In genomic region chr18:26547302-26548143, GRCh38 we compare ENCODE assay signal across 8 cellular contexts. TPM values are rescaled to one million over a fixed set of nuclear protein-coding genes. Genes with fewer than 3 reads are reported as not detected.
DNase-seq lines count a peak whose midpoint lies in the region; ATAC-seq and TF ChIP-seq lines count a peak whose summit lies in the region.

No MANE protein-coding gene starts in this region.

- DNase-seq in CD14-positive monocyte (ENCODE audit: low spot score): no peak
- peak; percentile 36 for DNase-seq in activated T-cell treated with anti-CD3 and anti-CD28 coated beads for 1 hour (ENCODE audit: low read depth)
- no peak for DNase-seq in cortex of kidney (lab: John Stamatoyannopoulos, UW)

- H3K4me3 Mint-ChIP-seq in CD14-positive monocyte: peak overlapping the region; percentile 79 to 86
- H3K4me3 Mint-ChIP-seq in stimulated activated memory B cell treated with anti-CD40 and anti-IgM and Interleukin-4, amounts not matched to agents 10 μg/mL and 1 μg/mL and 100 μg/mL, for 72 hours: peak overlapping the region; percentile 93

- H3K36me3 ChIP-seq in HUES6 (ENCODE audit: control insufficient read depth, insufficient read depth, low read length): no peaks in the 10 kb centered on the region
- no peaks in the 10 kb centered on the region for H3K36me3 ChIP-seq in esophagus (ENCODE audit: control insufficient read depth in 2 of 2, insufficient read depth in 2 of 2, low read length in 1 of 2)
- no peaks in the 10 kb centered on the region for H3K36me3 ChIP-seq in mucosa of rectum (ENCODE audit: control insufficient read depth in 2 of 2, insufficient read depth in 2 of 2, low read length in 2 of 2)

- H3K27ac Mint-ChIP-seq in CD14-positive monocyte: no peak overlapping the region
- peak overlapping the region; percentile 88 for H3K27ac Mint-ChIP-seq in stimulated activated memory B cell treated with anti-CD40 and anti-IgM and Interleukin-4, amounts not matched to agents 10 μg/mL and 1 μg/mL and 100 μg/mL, for 72 hours

- H3K27me3 Mint-ChIP-seq in CD14-positive monocyte (ENCODE audit: low read depth in 3 of 3): peaks cover 40 to 57% (median 55%) of the 10 kb centered on the region in 3 donors
- peaks cover 30% of the 10 kb centered on the region for H3K27me3 Mint-ChIP-seq in stimulated activated memory B cell treated with anti-CD40 and anti-IgM and Interleukin-4, amounts not matched to agents 10 μg/mL and 1 μg/mL and 100 μg/mL, for 72 hours

- peaks cover 36% of the 10 kb centered on the region for H3K4me1 Mint-ChIP-seq in CD14-positive monocyte
- peaks cover 58% of the 10 kb centered on the region for H3K4me1 Mint-ChIP-seq in stimulated activated memory B cell treated with anti-CD40 and anti-IgM and Interleukin-4, amounts not matched to agents 10 μg/mL and 1 μg/mL and 100 μg/mL, for 72 hours

- H3K4me1 ChIP-seq in HUES6 (ENCODE audit: control insufficient read depth, insufficient read depth, low read length) (peaks cover 36% of the 10 kb centered on the region), esophagus (ENCODE audit: control insufficient read depth in 2 of 2, insufficient read depth in 2 of 2, low read length in 1 of 2) (peaks cover 8 to 17% of the 10 kb centered on the region in 2 donors), mucosa of rectum (ENCODE audit: control insufficient read depth in 2 of 2, insufficient read depth in 2 of 2, low read length in 2 of 2) (peaks cover 17 to 23% of the 10 kb centered on the region in 2 donors)

- TF ChIP-seq CTCF in CD14-positive monocyte (IDR thresholded peaks at IDR 0.05): peak; percentile 37

- peak overlapping the region; percentile 72 for H3K9ac ChIP-seq in HUES6 (ENCODE audit: low read length)
- peak overlapping the region in 1 of 2 donors; percentile 70 for H3K9ac ChIP-seq in mucosa of rectum (ENCODE audit: low read depth in 1 of 2, low read length in 2 of 2)

- ATAC-seq in GM21360 (IDR thresholded peaks at IDR 0.05; ENCODE audit: unreplicated experiment): peak; percentile 46
- peak; percentile 82 for ATAC-seq in stimulated activated memory B cell treated with anti-CD40 and anti-IgM and Interleukin-4, amounts not matched to agents 10 μg/mL and 1 μg/mL and 100 μg/mL, for 72 hours

- H3K9me3 Mint-ChIP-seq in CD14-positive monocyte: peaks cover 2 to 22% (median 5%) of the 10 kb centered on the region in 7 donors
- H3K9me3 Mint-ChIP-seq in stimulated activated memory B cell treated with anti-CD40 and anti-IgM and Interleukin-4, amounts not matched to agents 10 μg/mL and 1 μg/mL and 100 μg/mL, for 72 hours: no peaks in the 10 kb centered on the region

- H3K27me3 ChIP-seq in HUES6 (ENCODE audit: control insufficient read depth, insufficient read depth, low read length): peaks cover 63% of the 10 kb centered on the region
- H3K27me3 ChIP-seq in esophagus (ENCODE audit: control insufficient read depth in 1 of 2, insufficient read depth in 2 of 2, low read length in 2 of 2): no peaks in the 10 kb centered on the region
- H3K27me3 ChIP-seq in mucosa of rectum (ENCODE audit: control insufficient read depth in 2 of 2, insufficient read depth in 2 of 2, low read length in 2 of 2): peaks cover 13 to 19% of the 10 kb centered on the region in 2 donors

- H3K27ac ChIP-seq in HUES6 (ENCODE audit: low read depth, low read length) (no peak overlapping the region), esophagus (ENCODE audit: low read depth in 2 of 2, low read length in 1 of 2) (peak overlapping the region; percentile 88 to 98), mucosa of rectum (ENCODE audit: low read depth in 2 of 2, low read length in 2 of 2) (no peak overlapping the region)

- peak overlapping the region; percentile 87 for H3K4me3 ChIP-seq in HUES6 (ENCODE audit: low read depth, low read length)
- H3K4me3 ChIP-seq in esophagus (ENCODE audit: low read depth in 1 of 2, low read length in 2 of 2): peak overlapping the region; percentile 74 to 90
- peak overlapping the region; percentile 76 to 84 for H3K4me3 ChIP-seq in mucosa of rectum (ENCODE audit: low read length in 2 of 2)

- 15 to 18% methylated on average over 89 to 96 of the region's 96 CpGs for WGBS in esophagus, 2 donors

- intact Hi-C loops in CD14-positive monocyte (cut with micrococcal nuclease): no loop called here

- no peaks in the 10 kb centered on the region for H3K9me3 ChIP-seq in HUES6 (ENCODE audit: control insufficient read depth, insufficient read depth, low read depth, low read length)
- H3K9me3 ChIP-seq in esophagus (ENCODE audit: control insufficient read depth in 2 of 2, insufficient read depth in 1 of 2, low read depth in 1 of 2, low read length in 1 of 2): no peaks in the 10 kb centered on the region
- no peaks in the 10 kb centered on the region for H3K9me3 ChIP-seq in mucosa of rectum (ENCODE audit: control insufficient read depth in 2 of 2, low read length in 2 of 2)

- peaks cover 8 to 13% of the 10 kb centered on the region in 2 donors for H3K36me3 Mint-ChIP-seq in CD14-positive monocyte
- H3K36me3 Mint-ChIP-seq in stimulated activated memory B cell treated with anti-CD40 and anti-IgM and Interleukin-4, amounts not matched to agents 10 μg/mL and 1 μg/mL and 100 μg/mL, for 72 hours: no peaks in the 10 kb centered on the region

RNA-seq across cellular contexts. Expression of gene KCTD1, which starts 0.8 kb away (rescaled TPM):
- polyA plus RNA-seq in CD14-positive monocyte: not detected
- 10 to 100 TPM; 47.4 to 51.8 TPM for polyA plus RNA-seq in esophagus

Comparison
In these comparisons a context has a peak if more than half of its experiments do, and no peak if none do; other contexts are left out.
1. H3K27ac ChIP-seq: peak in esophagus (2 of 2); none in HUES6 (single experiment) and mucosa of rectum (0 of 2).
2. RNA of gene KCTD1, which starts 0.8 kb away (polyA plus RNA-seq): 47.4 to 51.8 TPM in esophagus; not detected in CD14-positive monocyte; every median in the first group is over 10 times any median in the second.
3. Peak in every context shown above with its lines, with median percentiles within 50 percentile points of each other: H3K4me3 ChIP-seq.